1 cellular context compared by ENCODE assay signal in the genomic region with DNA sequence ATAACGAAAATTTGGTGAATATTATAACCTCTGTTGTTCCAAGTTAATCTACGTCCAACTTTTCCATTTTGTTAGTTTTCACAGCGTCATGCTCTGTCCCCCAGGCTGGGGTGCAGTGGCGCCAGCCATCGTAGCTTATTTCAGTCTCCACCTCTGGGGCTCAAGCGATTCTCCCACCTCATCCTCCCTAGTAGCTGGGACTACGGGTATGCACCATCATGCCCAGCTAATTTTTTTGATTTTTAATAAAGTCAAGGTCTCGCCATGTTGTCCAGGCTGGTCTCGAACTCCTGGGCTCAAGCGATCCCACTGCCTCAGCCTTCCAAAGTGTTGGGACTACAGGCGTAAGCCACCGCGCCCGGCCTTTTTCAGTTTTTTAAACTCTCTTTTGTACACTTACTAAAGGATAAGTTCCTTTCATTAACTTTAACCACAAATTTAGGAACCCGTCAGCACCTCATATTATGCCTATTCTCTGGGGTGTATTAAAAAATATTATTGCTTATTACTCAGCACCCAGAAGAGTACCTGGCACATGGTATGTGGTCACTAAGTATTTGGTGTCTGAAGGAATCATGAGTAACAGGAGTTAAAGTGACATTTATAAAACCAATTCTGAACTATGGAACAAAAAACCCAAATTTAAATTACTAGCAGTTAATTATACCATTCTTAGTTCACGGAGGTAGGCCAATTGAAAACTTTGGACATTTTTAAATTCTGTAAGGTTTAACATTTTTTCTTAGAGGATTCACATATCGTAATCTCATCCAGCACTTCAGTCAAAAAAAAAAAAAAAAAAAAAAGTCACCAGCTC.
TF ChIP-seq lines count a peak whose summit lies in the region.

No MANE protein-coding gene starts in this region.

TF ChIP-seq in IMR-90, 13 proteins besides CTCF, POLR2A, EP300 and RAD21:
- no peak for TF ChIP-seq MAFK (IDR thresholded peaks at IDR 0.05; ENCODE audit: low read depth, low read length)
- TF ChIP-seq, protein P1, sequence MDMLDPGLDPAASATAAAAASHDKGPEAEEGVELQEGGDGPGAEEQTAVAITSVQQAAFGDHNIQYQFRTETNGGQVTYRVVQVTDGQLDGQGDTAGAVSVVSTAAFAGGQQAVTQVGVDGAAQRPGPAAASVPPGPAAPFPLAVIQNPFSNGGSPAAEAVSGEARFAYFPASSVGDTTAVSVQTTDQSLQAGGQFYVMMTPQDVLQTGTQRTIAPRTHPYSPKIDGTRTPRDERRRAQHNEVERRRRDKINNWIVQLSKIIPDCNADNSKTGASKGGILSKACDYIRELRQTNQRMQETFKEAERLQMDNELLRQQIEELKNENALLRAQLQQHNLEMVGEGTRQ (IDR thresholded peaks at IDR 0.05; ENCODE audit: low read depth, low read length): no peak
